ENCODE assay signal across 16 cellular contexts in the genomic region with DNA sequence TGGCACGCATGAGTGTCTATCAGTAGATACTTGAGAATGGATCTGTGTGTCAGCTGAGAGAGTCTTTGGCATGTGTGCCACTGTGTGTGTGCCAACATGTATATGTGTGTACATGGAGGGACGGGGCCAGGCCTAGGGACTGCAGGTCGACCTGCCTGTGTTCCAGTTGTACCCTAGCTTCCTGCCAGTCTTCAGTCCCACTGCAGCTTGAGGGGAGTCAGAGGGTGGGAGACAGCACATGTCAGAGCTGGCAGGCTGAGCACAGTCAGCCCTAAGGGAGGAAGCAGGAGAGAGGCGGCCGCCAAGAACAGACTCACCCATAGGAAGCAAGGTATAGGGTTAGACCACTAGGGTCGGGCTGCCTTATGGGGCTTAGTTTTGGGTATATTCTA. TPM values are rescaled to one million over a fixed set of nuclear protein-coding genes. Genes with fewer than 3 reads are reported as not detected.
DNase-seq lines count a peak whose midpoint lies in the region; ATAC-seq and TF ChIP-seq lines count a peak whose summit lies in the region.
"Had no signal": no experiment of that assay in that cellular context is flagged by ENCODE, and none has a peak within 500 bp of the region (broad histone marks: within the 10 kb centered on the region; RNA-seq: fewer than 3 reads in every experiment).

No MANE protein-coding gene starts in this region.

- ATAC-seq in activated T-helper 17 cell treated with anti-CD3 and anti-CD28 coated beads, Interleukin-2, amount 50 U/mL, for 72 hours (replicated peaks): no peak
- ATAC-seq: Panc1 had no signal

- peaks cover 74% of the 10 kb centered on the region for H3K79me2 ChIP-seq in DOHH2 (ENCODE audit: control insufficient read depth, low read length)

- H3F3A ChIP-seq in DOHH2 (ENCODE audit: control insufficient read depth, insufficient read depth): peaks cover 9% of the 10 kb centered on the region; the same call in 1 of the 2 replicates

- H3K9me2 ChIP-seq in DOHH2 (replicated peaks; ENCODE audit: control insufficient read depth, low read length): no peaks in the 10 kb centered on the region

- H3K27ac Mint-ChIP-seq in activated T-helper 17 cell treated with anti-CD3 and anti-CD28 coated beads, Interleukin-2, amount 50 U/mL, for 72 hours: peak overlapping the region; percentile 60

- no peaks in the 10 kb centered on the region for H3K9me3 ChIP-seq in DOHH2 (ENCODE audit: control insufficient read depth, insufficient read depth, low read length)
- H3K9me3 ChIP-seq in muscle layer of duodenum (ENCODE audit: control insufficient read depth in 1 of 2, low read length in 2 of 2): no peaks in the 10 kb centered on the region
- H3K9me3 ChIP-seq in tibial nerve: no peaks in the 10 kb centered on the region
- H3K9me3 ChIP-seq: upper lobe of right lung had no signal

- TF ChIP-seq CTCF in DOHH2 (IDR thresholded peaks at IDR 0.05; ENCODE audit: low read depth, low read length, poor library complexity, severe bottlenecking): no peak
- TF ChIP-seq CTCF in tibial nerve (IDR thresholded peaks at IDR 0.05): no peak

- no peak overlapping the region for H3K27ac ChIP-seq in DOHH2 (ENCODE audit: low read depth, low read length)
- peak overlapping the region; percentile 62 for H3K27ac ChIP-seq in muscle layer of duodenum (ENCODE audit: low read length)
- H3K27ac ChIP-seq in tibial nerve: peak overlapping the region in 3 of 4 donors; percentile 73 to 83 (median 81)
- H3K27ac ChIP-seq: C4-2B, upper lobe of right lung had no signal

- peaks cover 86% of the 10 kb centered on the region for H3K4me1 ChIP-seq in DOHH2 (ENCODE audit: control insufficient read depth, low read length)
- peaks cover 30 to 55% of the 10 kb centered on the region in 2 donors for H3K4me1 ChIP-seq in muscle layer of duodenum (ENCODE audit: control insufficient read depth in 1 of 2, insufficient read depth in 2 of 2, low read length in 2 of 2)
- H3K4me1 ChIP-seq in tibial nerve: peaks cover 0 to 66% (median 54%) of the 10 kb centered on the region in 4 donors

- peak overlapping the region; percentile 32 for H3K4me3 Mint-ChIP-seq in activated T-helper 17 cell treated with anti-CD3 and anti-CD28 coated beads, Interleukin-2, amount 50 U/mL, for 72 hours

- no peak for DNase-seq in tibial nerve (ENCODE audit: low spot score in 2 of 2)
- DNase-seq in HK-2 (ENCODE audit: unreplicated experiment): no peak
- no peak for DNase-seq in hypothalamus (lab: John Stamatoyannopoulos, UW)
- no peak for DNase-seq in HCEC 1CT
- DNase-seq: activated effector memory CD4-positive, alpha-beta T cell treated with Interleukin-2 at 50 U/mL for 16 hours; amniotic stem cell; glutamatergic neuron; kidney; NCI-H69; retina; upper lobe of right lung had no signal

- no peak for TF ChIP-seq EP300 in tibial nerve (IDR thresholded peaks at IDR 0.05)

- H3K4me1 Mint-ChIP-seq in activated T-helper 17 cell treated with anti-CD3 and anti-CD28 coated beads, Interleukin-2, amount 50 U/mL, for 72 hours: peaks cover 67% of the 10 kb centered on the region

- TF ChIP-seq POLR2A in tibial nerve (IDR thresholded peaks at IDR 0.05): no peak

- no peaks in the 10 kb centered on the region for H3K36me3 Mint-ChIP-seq in activated T-helper 17 cell treated with anti-CD3 and anti-CD28 coated beads, Interleukin-2, amount 50 U/mL, for 72 hours (ENCODE audit: low read depth)

- H3K36me3 ChIP-seq in DOHH2 (ENCODE audit: control insufficient read depth, low read length): peaks cover 45% of the 10 kb centered on the region
- peaks cover 3 to 9% of the 10 kb centered on the region in 2 donors for H3K36me3 ChIP-seq in muscle layer of duodenum (ENCODE audit: control insufficient read depth in 1 of 2, insufficient read depth in 2 of 2, low read length in 2 of 2)
- peaks cover 0 to 27% (median 0%) of the 10 kb centered on the region in 3 donors for H3K36me3 ChIP-seq in tibial nerve
- H3K36me3 ChIP-seq: upper lobe of right lung had no signal

- H3K27me3 Mint-ChIP-seq in activated T-helper 17 cell treated with anti-CD3 and anti-CD28 coated beads, Interleukin-2, amount 50 U/mL, for 72 hours: peaks cover 6% of the 10 kb centered on the region

- peak overlapping the region; percentile 24; the same call in 1 of the 2 replicates for H3K4me2 ChIP-seq in DOHH2 (ENCODE audit: low read length)

- WGBS in tibial nerve, 2 donors: 75 to 77% methylated on average over 6 of the region's 6 CpGs

- no peaks in the 10 kb centered on the region for H3K27me3 ChIP-seq in DOHH2 (ENCODE audit: control insufficient read depth, low read length)
- H3K27me3 ChIP-seq in muscle layer of duodenum (ENCODE audit: low read depth, low read length): no peaks in the 10 kb centered on the region
- no peaks in the 10 kb centered on the region for H3K27me3 ChIP-seq in tibial nerve
- H3K27me3 ChIP-seq: upper lobe of right lung had no signal

- H4K20me1 ChIP-seq in DOHH2 (ENCODE audit: control insufficient read depth, insufficient read depth, low read depth, low read length): peaks cover 15% of the 10 kb centered on the region

- no peaks in the 10 kb centered on the region for H3K9me3 Mint-ChIP-seq in activated T-helper 17 cell treated with anti-CD3 and anti-CD28 coated beads, Interleukin-2, amount 50 U/mL, for 72 hours

- no peak overlapping the region for H3K4me3 ChIP-seq in DOHH2 (ENCODE audit: low read length)
- H3K4me3 ChIP-seq in muscle layer of duodenum (ENCODE audit: low read depth in 1 of 2, low read length in 2 of 2): no peak overlapping the region
- H3K4me3 ChIP-seq in tibial nerve: no peak overlapping the region
- H3K4me3 ChIP-seq: upper lobe of right lung had no signal

RNA-seq across cellular contexts. Expression of a gene that starts 5.6 kb away (rescaled TPM):
- total RNA-seq in activated T-helper 17 cell treated with anti-CD3 and anti-CD28 coated beads, Interleukin-2, amount 50 U/mL, for 72 hours: 1 to 10 TPM in 1 of 2 donors, under 1 TPM in 1; 0.22 to 1.1 TPM
- 10 to 100 TPM in 1 of 4 donors, 1 to 10 TPM in 3; 3.7 to 23.1 (median 5.9) TPM for total RNA-seq in tibial nerve

RNA-seq across cellular contexts. Expression of a gene that starts 14.5 kb away (rescaled TPM):
- 10 to 100 TPM; 32.4 to 60.2 TPM for total RNA-seq in activated T-helper 17 cell treated with anti-CD3 and anti-CD28 coated beads, Interleukin-2, amount 50 U/mL, for 72 hours
- total RNA-seq in tibial nerve: 100 to 1,000 TPM in 1 of 4 donors, 10 to 100 TPM in 3; 70.8 to 154 (median 88.5) TPM

RNA-seq across cellular contexts. Expression of a gene that starts 24.0 kb away (rescaled TPM):
- 10 to 100 TPM; 32.0 to 37.5 TPM for total RNA-seq in activated T-helper 17 cell treated with anti-CD3 and anti-CD28 coated beads, Interleukin-2, amount 50 U/mL, for 72 hours
- total RNA-seq in tibial nerve: 10 to 100 TPM; 22.7 to 39.0 (median 36.4) TPM

RNA-seq across cellular contexts. Expression of a gene that starts 33.8 kb away (rescaled TPM):
- 100 to 1,000 TPM; 220 to 322 TPM for total RNA-seq in activated T-helper 17 cell treated with anti-CD3 and anti-CD28 coated beads, Interleukin-2, amount 50 U/mL, for 72 hours
- 10 to 100 TPM; 50.6 to 97.8 (median 72.7) TPM for total RNA-seq in tibial nerve

RNA-seq across cellular contexts. Expression of a gene that starts 36.1 kb away (rescaled TPM):
- 100 to 1,000 TPM; 155 to 197 TPM for total RNA-seq in activated T-helper 17 cell treated with anti-CD3 and anti-CD28 coated beads, Interleukin-2, amount 50 U/mL, for 72 hours
- total RNA-seq in tibial nerve: 1 to 10 TPM; 1.5 to 4.5 (median 2.2) TPM
